Comparison of ENCODE assay signal across 23 cellular contexts in genomic region chr16:69607674-69608073, GRCh38. TPM values are rescaled to one million over a fixed set of nuclear protein-coding genes. Genes with fewer than 3 reads are reported as not detected.
DNase-seq lines count a peak whose midpoint lies in the region; ATAC-seq and FAIRE-seq lines count a peak whose summit lies in the region.
"Had no signal": no experiment of that assay in that cellular context is flagged by ENCODE, and none has a peak within 500 bp of the region (broad histone marks: within the 10 kb centered on the region; RNA-seq: fewer than 3 reads in every experiment).

No MANE protein-coding gene starts in this region.

- H3K27me3 Mint-ChIP-seq in activated naive CD4-positive, alpha-beta T cell treated with anti-CD3 and anti-CD28 coated beads for 36 hours (ENCODE audit: low read depth): no peaks in the 10 kb centered on the region
- no peaks in the 10 kb centered on the region for H3K27me3 Mint-ChIP-seq in activated T-helper 17 cell treated with anti-CD3 and anti-CD28 coated beads, Interleukin-2, amount 50 U/mL, for 72 hours
- H3K27me3 Mint-ChIP-seq: CD4-positive, alpha-beta memory T cell; natural killer cell treated with Interleukin-12 subunit alpha and Interleukin-12 subunit beta and Interleukin-15 and Interleukin-18, amount 100 ng/mL, for 72 hours had no signal

- CTCF ChIA-PET in activated naive CD4-positive, alpha-beta T cell treated with anti-CD3 and anti-CD28 coated beads for 36 hours (lab: Charles Lee): interaction anchor here (0.5 to 1.0 kb wide), 2 partner anchors 10 to 74 kb away, joined by 3 to 5 read pairs; no protein-coding TSS in a partner anchor

- DNase-seq in activated naive CD4-positive, alpha-beta T cell treated with anti-CD3 and anti-CD28 coated beads for 36 hours: no peak
- DNase-seq in activated naive CD4-positive, alpha-beta T cell (lab: John Stamatoyannopoulos, UW): no peak
- no peak for DNase-seq in GM18507 (ENCODE audit: extremely low spot score, insufficient read length, low read depth)
- no peak for DNase-seq in stimulated activated effector memory CD8-positive, alpha-beta T cell treated with anti-CD3 and anti-CD28 coated beads, Interleukin-12 subunit alpha, Interleukin-12 subunit beta, amount 100 ng/mL, for 72 hours (ENCODE audit: low spot score in 2 of 2)
- DNase-seq in stimulated activated CD4-positive, alpha-beta T cell treated with anti-CD3 and anti-CD28 coated beads, Interleukin-15, amount 100 ng/mL, for 24 hours: no peak
- DNase-seq: amniotic stem cell; CD4-positive, alpha-beta memory T cell; DMS153; heart right ventricle; midbrain; NCI-H1092 treated with DMSO at 0.1 percent for 48 hours; NCI-H2029 treated with DMSO at 0.1 percent for 48 hours; NCI-H510A; sigmoid colon; SK-N-SH; T1000; thyroid gland had no signal

- peak overlapping the region; percentile 94 for H3K27ac Mint-ChIP-seq in activated naive CD4-positive, alpha-beta T cell treated with anti-CD3 and anti-CD28 coated beads for 36 hours
- H3K27ac Mint-ChIP-seq in activated T-helper 17 cell treated with anti-CD3 and anti-CD28 coated beads, Interleukin-2, amount 50 U/mL, for 72 hours: peak overlapping the region; percentile 84
- peak overlapping the region; percentile 72 for H3K27ac Mint-ChIP-seq in stimulated activated effector memory CD8-positive, alpha-beta T cell treated with anti-CD3 and anti-CD28 coated beads, Interleukin-12 subunit alpha, Interleukin-12 subunit beta, amount 100 ng/mL, for 72 hours

- peaks cover 45% of the 10 kb centered on the region for H3K4me1 Mint-ChIP-seq in activated naive CD4-positive, alpha-beta T cell treated with anti-CD3 and anti-CD28 coated beads for 36 hours (ENCODE audit: low read depth)
- H3K4me1 Mint-ChIP-seq in activated T-helper 17 cell treated with anti-CD3 and anti-CD28 coated beads, Interleukin-2, amount 50 U/mL, for 72 hours: peaks cover 34% of the 10 kb centered on the region
- H3K4me1 Mint-ChIP-seq in stimulated activated effector memory CD8-positive, alpha-beta T cell treated with anti-CD3 and anti-CD28 coated beads, Interleukin-12 subunit alpha, Interleukin-12 subunit beta, amount 100 ng/mL, for 72 hours: peaks cover 51% of the 10 kb centered on the region

- peak; percentile 51 for ATAC-seq in activated T-helper 17 cell treated with anti-CD3 and anti-CD28 coated beads, Interleukin-2, amount 50 U/mL, for 72 hours (replicated peaks)
- ATAC-seq in stimulated activated effector memory CD8-positive, alpha-beta T cell treated with anti-CD3 and anti-CD28 coated beads, Interleukin-12 subunit alpha, Interleukin-12 subunit beta, amount 100 ng/mL, for 72 hours: no peak
- ATAC-seq in GM19467 (IDR thresholded peaks at IDR 0.05; ENCODE audit: unreplicated experiment) (no peak), GM21825 (IDR thresholded peaks at IDR 0.05; ENCODE audit: unreplicated experiment) (no peak)
- ATAC-seq: heart right ventricle; natural killer cell treated with Interleukin-12 subunit alpha and Interleukin-12 subunit beta and Interleukin-15 and Interleukin-18, amount 100 ng/mL, for 72 hours had no signal

- peak; percentile 49 for FAIRE-seq in GM18507 (lab: Jason Lieb, UNC)
- FAIRE-seq: G401.6, GM12891 had no signal

- intact Hi-C loops in activated naive CD4-positive, alpha-beta T cell treated with anti-CD3 and anti-CD28 coated beads for 36 hours (cut with micrococcal nuclease): loop anchor here (1.0 kb wide), 1 partner anchor 43 kb away; no protein-coding TSS in a partner anchor

- peaks cover 7% of the 10 kb centered on the region for H3K36me3 Mint-ChIP-seq in activated naive CD4-positive, alpha-beta T cell treated with anti-CD3 and anti-CD28 coated beads for 36 hours (ENCODE audit: low read depth)
- H3K36me3 Mint-ChIP-seq in activated T-helper 17 cell treated with anti-CD3 and anti-CD28 coated beads, Interleukin-2, amount 50 U/mL, for 72 hours (ENCODE audit: low read depth): peaks cover 55% of the 10 kb centered on the region
- H3K36me3 Mint-ChIP-seq in stimulated activated effector memory CD8-positive, alpha-beta T cell treated with anti-CD3 and anti-CD28 coated beads, Interleukin-12 subunit alpha, Interleukin-12 subunit beta, amount 100 ng/mL, for 72 hours: peaks cover 49% of the 10 kb centered on the region
- H3K36me3 Mint-ChIP-seq: natural killer cell treated with Interleukin-12 subunit alpha and Interleukin-12 subunit beta and Interleukin-15 and Interleukin-18, amount 100 ng/mL, for 72 hours had no signal

- no peaks in the 10 kb centered on the region for H3K9me3 Mint-ChIP-seq in activated naive CD4-positive, alpha-beta T cell treated with anti-CD3 and anti-CD28 coated beads for 36 hours
- no peaks in the 10 kb centered on the region for H3K9me3 Mint-ChIP-seq in activated T-helper 17 cell treated with anti-CD3 and anti-CD28 coated beads, Interleukin-2, amount 50 U/mL, for 72 hours
- H3K9me3 Mint-ChIP-seq in stimulated activated effector memory CD8-positive, alpha-beta T cell treated with anti-CD3 and anti-CD28 coated beads, Interleukin-12 subunit alpha, Interleukin-12 subunit beta, amount 100 ng/mL, for 72 hours: no peaks in the 10 kb centered on the region
- H3K9me3 Mint-ChIP-seq: CD4-positive, alpha-beta memory T cell; natural killer cell treated with Interleukin-12 subunit alpha and Interleukin-12 subunit beta and Interleukin-15 and Interleukin-18, amount 100 ng/mL, for 72 hours had no signal

- peak overlapping the region; percentile 51 for H3K4me3 Mint-ChIP-seq in activated naive CD4-positive, alpha-beta T cell treated with anti-CD3 and anti-CD28 coated beads for 36 hours
- H3K4me3 Mint-ChIP-seq in activated T-helper 17 cell treated with anti-CD3 and anti-CD28 coated beads, Interleukin-2, amount 50 U/mL, for 72 hours: peak overlapping the region; percentile 61
- peak overlapping the region; percentile 24 for H3K4me3 Mint-ChIP-seq in stimulated activated effector memory CD8-positive, alpha-beta T cell treated with anti-CD3 and anti-CD28 coated beads, Interleukin-12 subunit alpha, Interleukin-12 subunit beta, amount 100 ng/mL, for 72 hours
- H3K4me3 Mint-ChIP-seq: natural killer cell treated with Interleukin-12 subunit alpha and Interleukin-12 subunit beta and Interleukin-15 and Interleukin-18, amount 100 ng/mL, for 72 hours had no signal

RNA-seq across cellular contexts. Expression of gene NFAT5, which starts 41.9 kb away (rescaled TPM):
- total RNA-seq in activated naive CD4-positive, alpha-beta T cell treated with anti-CD3 and anti-CD28 coated beads for 36 hours: 10 to 100 TPM; 33.0 to 34.0 TPM
- total RNA-seq in activated T-helper 17 cell treated with anti-CD3 and anti-CD28 coated beads, Interleukin-2, amount 50 U/mL, for 72 hours: 10 to 100 TPM; 33.0 to 76.0 TPM
